ENCODE assay signal across 29 cellular contexts in the genomic region with DNA sequence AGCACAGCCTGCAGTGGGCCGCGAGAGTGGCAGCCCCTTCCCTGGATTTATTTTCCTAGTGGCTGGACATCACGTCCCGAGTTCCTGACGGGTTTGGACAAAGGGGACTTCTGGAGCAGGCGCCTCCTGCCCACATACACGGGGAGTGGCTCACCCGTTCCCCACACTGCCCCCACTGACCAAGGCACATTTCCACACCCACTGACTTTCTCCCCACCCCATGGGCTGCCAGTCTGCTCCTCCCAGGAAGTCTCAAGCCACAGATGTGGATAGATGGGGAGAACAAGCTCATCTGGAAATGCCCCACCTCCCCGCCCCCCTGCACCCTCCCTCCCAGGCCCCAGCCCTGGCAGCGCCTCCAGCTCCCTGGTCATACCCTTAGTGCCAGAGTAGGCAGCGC.
"Had no signal": no experiment of that assay in that cellular context is flagged by ENCODE, and none has a peak within 500 bp of the region (broad histone marks: within the 10 kb centered on the region; RNA-seq: fewer than 3 reads in every experiment).

No MANE protein-coding gene starts in this region.

- FAIRE-seq: astrocyte, bronchial epithelial cell, TTC549 had no signal

- DNase-seq: activated CD4-positive, alpha-beta T cell treated with anti-CD3 and anti-CD28 coated beads for 36 hours; activated CD4-positive, alpha-beta T cell treated with anti-CD3 and anti-CD28 coated beads, Interleukin-2, amount 10 ng/mL, durations not matched to agents 7 days and 5 days; activated CD4-positive, alpha-beta T cell treated with anti-CD3 and anti-CD28 coated beads, Interleukin-2, amount 50 U/mL, for 48 hours; activated CD8-positive, alpha-beta T cell treated with anti-CD3 and anti-CD28 coated beads, Interleukin-2, amount 10 ng/mL, durations not matched to agents 7 days and 5 days; activated gamma-delta T cell treated with Interleukin-2 at 50 U/mL for 16 hours; activated naive CD4-positive, alpha-beta T cell treated with anti-CD3 and anti-CD28 coated beads for 36 hours; activated T-cell treated with anti-CD3 and anti-CD28 coated beads, Interleukin-2, amount 50 U/mL, for 4 hours; adrenal gland; body of pancreas; caudate nucleus; MM.1S; MV-4-11; NCI-H1092; NCI-H1436 treated with DMSO at 0.1 percent for 48 hours; NCI-H1694 treated with DMSO at 0.1 percent for 48 hours; NCI-H2029; NCI-H345; NCI-H524 treated with DMSO at 0.1 percent for 48 hours; RPMI8226; SHP77 treated with DMSO at 0.1 percent for 48 hours; SK-N-SH had no signal

- H3K9ac ChIP-seq: SK-N-SH had no signal

- H3K27me3 ChIP-seq: adrenal gland, body of pancreas had no signal

- H3K4me3 ChIP-seq: adrenal gland, body of pancreas, SJSA1 had no signal

- ATAC-seq: activated CD4-positive, alpha-beta T cell treated with anti-CD3 and anti-CD28 coated beads for 36 hours; activated CD4-positive, CD25-positive, alpha-beta regulatory T cell treated with anti-CD3 and anti-CD28 coated beads, Interleukin-2, amount 50 U/mL, for 24 hours; activated CD8-positive, alpha-beta T cell treated with anti-CD3 and anti-CD28 coated beads, Interleukin-2, amount 10 ng/mL, durations not matched to agents 7 days and 5 days; activated naive CD4-positive, alpha-beta T cell treated with anti-CD3 and anti-CD28 coated beads, Interleukin-2, amount 50 U/mL, for 72 hours; activated T-cell treated with anti-CD3 and anti-CD28 coated beads, Interleukin-2, amount 50 U/mL, for 4 hours; body of pancreas; Panc1; WTC11 had no signal

- H3K4me1 ChIP-seq: adrenal gland, body of pancreas, SJSA1 had no signal

- H3K27ac ChIP-seq: adrenal gland, body of pancreas, SJSA1 had no signal

- H3K9me3 ChIP-seq: adrenal gland, body of pancreas, SJSA1, SK-N-SH had no signal

- H3K36me3 ChIP-seq: adrenal gland, SJSA1 had no signal

- H3K4me2 ChIP-seq: SK-N-SH had no signal
